1 cellular context compared by ENCODE assay signal in genomic region chr12:53062011-53062961, GRCh38.
A peak's percentile ranks its signal among the peaks of the same experiment; 100 is the strongest.
TF ChIP-seq lines count a peak whose summit lies in the region.

No MANE protein-coding gene starts in this region.

TF ChIP-seq in A549, 52 proteins besides CTCF, POLR2A, EP300 and RAD21:
- 0 out of 5 replicates have a peak, but pooled peaks of 1 of the 2 experiments have one; percentile 25 for TF ChIP-seq JUN (IDR thresholded peaks at IDR 0.05)
- TF ChIP-seq HMGXB4 (CRISPR knock-in tag; IDR thresholded peaks at IDR 0.05; ENCODE audit: borderline replicate concordance), result no peak
